ENCODE assay signal across 19 cellular contexts in genomic region chr2:26679857-26680256, GRCh38. TPM values are rescaled to one million over a fixed set of nuclear protein-coding genes. Genes with fewer than 3 reads are reported as not detected.
A peak's percentile ranks its signal among the peaks of the same experiment; 100 is the strongest.
DNase-seq lines count a peak whose midpoint lies in the region; ATAC-seq, FAIRE-seq and TF ChIP-seq lines count a peak whose summit lies in the region.
"Had no signal": no experiment of that assay in that cellular context is flagged by ENCODE, and none has a peak within 500 bp of the region (broad histone marks: within the 10 kb centered on the region; RNA-seq: fewer than 3 reads in every experiment).

No MANE protein-coding gene starts in this region.

- ATAC-seq in right lobe of liver (peak in 3 of 4 donors; percentile 30 to 54 (median 44)), gastrocnemius medialis (no peak)

- TF ChIP-seq POLR2A in adrenal gland (IDR thresholded peaks at IDR 0.05) (no peak), right lobe of liver (IDR thresholded peaks at IDR 0.05) (no peak), gastrocnemius medialis (IDR thresholded peaks at IDR 0.05) (no peak)

- DNase-seq in CD1c-positive myeloid dendritic cell (ENCODE audit: extremely low spot score) (peak; percentile 66), Kasumi-1 (lab: John Stamatoyannopoulos, UW) (peak; percentile 7 to 21), adrenal gland (peak in 4 of 7 donors; percentile 10 to 35 (median 14)), right lobe of liver (peak in 1 of 3 donors; percentile 22), gastrocnemius medialis (no peak), small intestine (no peak)
- DNase-seq in central memory CD4-positive, alpha-beta T cell, result no peak
- DNase-seq: ACHN; AML-193; CD4-positive, CD25-positive, alpha-beta regulatory T cell; EL; NCI-H1092; NCI-H146; NCI-H2227 treated with DMSO at 0.1 percent for 48 hours; NCI-H524; OCI-M1; RPMI8226 had no signal

- H3K27ac ChIP-seq in adrenal gland (no peak overlapping the region), right lobe of liver (no peak overlapping the region), gastrocnemius medialis (no peak overlapping the region), small intestine (ENCODE audit: low read depth in 1 of 2, low read length in 1 of 2) (no peak overlapping the region)

- in situ Hi-C loops in gastrocnemius medialis (cut with MboI; ENCODE audit: low sequenced_read_pairs in 4 of 4), result no loop called here

- H3K9me3 ChIP-seq in adrenal gland (replicated peaks in 1 of 3) (no peaks in the 10 kb centered on the region), right lobe of liver (no peaks in the 10 kb centered on the region), gastrocnemius medialis (no peaks in the 10 kb centered on the region), small intestine (ENCODE audit: control insufficient read depth, low read depth) (no peaks in the 10 kb centered on the region)

- H3K4me3 ChIP-seq in adrenal gland (no peak overlapping the region), right lobe of liver (no peak overlapping the region), gastrocnemius medialis (no peak overlapping the region), small intestine (ENCODE audit: low read depth in 1 of 2, low read length in 2 of 2) (no peak overlapping the region)

- WGBS in adrenal gland, 4 donors, result 68 to 83% (median 81%) methylated on average over 2 to 4 of the region's 4 CpGs
- 69% methylated on average over 3 of the region's 4 CpGs for WGBS in right lobe of liver (ENCODE audit: insufficient coverage, low coverage, low lambda C conversion rate, missing lambda C conversion rate)
- WGBS in small intestine, 3 donors, result 71 to 83% (median 82%) methylated on average over 4 of the region's 4 CpGs

- FAIRE-seq in small intestine (lab: Jason Lieb, UNC), result no peak
- FAIRE-seq: H54 had no signal

- intact Hi-C loops in adrenal gland (cut with DNase I), result no loop called here
- intact Hi-C loops in right lobe of liver (cut with DNase I), result no loop called here
- intact Hi-C loops in gastrocnemius medialis (cut with DNase I; ENCODE audit: low total_unique reads), result no loop called here

- H3K4me1 ChIP-seq in adrenal gland (replicated peaks in 1 of 2) (peaks cover 0 to 4% of the 10 kb centered on the region in 2 donors), right lobe of liver (no peaks in the 10 kb centered on the region), gastrocnemius medialis (no peaks in the 10 kb centered on the region), small intestine (ENCODE audit: control insufficient read depth in 2 of 2, insufficient read depth in 1 of 2, low read depth in 1 of 2, low read length in 1 of 2) (no peaks in the 10 kb centered on the region)

- H3K27me3 ChIP-seq in adrenal gland, result no peaks in the 10 kb centered on the region
- no peaks in the 10 kb centered on the region for H3K27me3 ChIP-seq in right lobe of liver
- H3K27me3 ChIP-seq in gastrocnemius medialis, result peaks cover 0 to 3% (median 0%) of the 10 kb centered on the region in 3 donors
- H3K27me3 ChIP-seq in small intestine (ENCODE audit: control insufficient read depth in 2 of 2, insufficient read depth in 2 of 2, low read length in 2 of 2), result peaks cover 0 to 2% of the 10 kb centered on the region in 2 donors

- H3K36me3 ChIP-seq in adrenal gland (replicated peaks in 1 of 2) (no peaks in the 10 kb centered on the region), right lobe of liver (no peaks in the 10 kb centered on the region), gastrocnemius medialis (no peaks in the 10 kb centered on the region), small intestine (ENCODE audit: control insufficient read depth in 2 of 2, insufficient read depth in 2 of 2, low read length in 2 of 2) (no peaks in the 10 kb centered on the region)

- TF ChIP-seq CTCF in adrenal gland (IDR thresholded peaks at IDR 0.05) (no peak), right lobe of liver (IDR thresholded peaks at IDR 0.05) (no peak), gastrocnemius medialis (IDR thresholded peaks at IDR 0.05 in 4 of 5, conservative IDR thresholded peaks at IDR 0.05 in 1 of 5) (no peak)

RNA-seq across cellular contexts. Expression of gene KCNK3, which starts 12.7 kb away (rescaled TPM):
- total RNA-seq in adrenal gland (100 to 1,000 TPM; 366 to 595 (median 455) TPM), right lobe of liver (under 1 TPM; 0.18 to 0.43 (median 0.33) TPM), gastrocnemius medialis (10 to 100 TPM in 1 of 4 donors, 1 to 10 TPM in 1, under 1 TPM in 2; 0.80 to 11.6 (median 1.2) TPM)
- polyA plus RNA-seq in adrenal gland (100 to 1,000 TPM; 133 to 325 (median 160) TPM), small intestine (1 to 10 TPM in 1 of 3 donors, under 1 TPM in 2; 0.22 to 3.3 (median 0.27) TPM)
- total RNA-seq: CD4-positive, CD25-positive, alpha-beta regulatory T cell; HT1080 had no signal
- polyA plus RNA-seq: CD4-positive, CD25-positive, alpha-beta regulatory T cell had no signal

RNA-seq across cellular contexts. Expression of gene CIB4, which starts 38.7 kb away (rescaled TPM):
- total RNA-seq in adrenal gland, result 1 to 10 TPM in 6 of 8 donors, not detected in 2; 2.2 to 6.9 (median 3.5) TPM
- 10 to 100 TPM in 1 of 3 donors, 1 to 10 TPM in 2; 3.3 to 10.1 (median 5.3) TPM for polyA plus RNA-seq in adrenal gland
- not detected for total RNA-seq in right lobe of liver
- total RNA-seq in gastrocnemius medialis, result not detected
- polyA plus RNA-seq in small intestine, result not detected
- total RNA-seq: CD4-positive, CD25-positive, alpha-beta regulatory T cell; HT1080 had no signal
- polyA plus RNA-seq: CD4-positive, CD25-positive, alpha-beta regulatory T cell had no signal

Comparison
In these comparisons a context has a peak if more than half of its experiments do, and no peak if none do; other contexts are left out.
1. DNase-seq: peak in CD1c-positive myeloid dendritic cell (single experiment), Kasumi-1 (2 of 2) and adrenal gland (4 of 7); none in gastrocnemius medialis (0 of 2), small intestine (single experiment) and central memory CD4-positive, alpha-beta T cell (single experiment).
2. ATAC-seq: peak in right lobe of liver (3 of 4); none in gastrocnemius medialis (0 of 2).
3. RNA of gene KCNK3, which starts 12.7 kb away (total RNA-seq): 366 to 595 TPM in adrenal gland; 0.80 to 11.6 TPM in gastrocnemius medialis and 0.18 to 0.43 TPM in right lobe of liver; every median in the first group is over 10 times any median in the second.